Comparison of ENCODE assay signal across 8 cellular contexts in genomic region chr2:8584174-8585066, GRCh38.
DNase-seq lines count a peak whose midpoint lies in the region; ATAC-seq, FAIRE-seq and TF ChIP-seq lines count a peak whose summit lies in the region.

No MANE protein-coding gene starts in this region.

- H3K4me3 Mint-ChIP-seq in T-cell, result peak overlapping the region in 2 of 3 donors; percentile 45 to 79

- no peaks in the 10 kb centered on the region for H3K9me3 ChIP-seq in kidney (ENCODE audit: control insufficient read depth in 1 of 2, low read length in 2 of 2)
- H3K9me3 ChIP-seq in skeletal muscle satellite cell (replicated peaks; ENCODE audit: low read length), result no peaks in the 10 kb centered on the region
- H3K9me3 ChIP-seq in WERI-Rb-1 (ENCODE audit: severe bottlenecking), result peaks cover 9% of the 10 kb centered on the region

- no peak for FAIRE-seq in kidney (lab: Jason Lieb, UNC)

- H3K4me1 Mint-ChIP-seq in T-cell, result peaks cover 40 to 49% (median 42%) of the 10 kb centered on the region in 3 donors

- no peaks in the 10 kb centered on the region for H3K9me3 Mint-ChIP-seq in T-cell

- intact Hi-C loops in kidney (cut with DNase I), result no loop called here

- POLR2A ChIA-PET in T-cell (lab: Charles Lee), result no interaction called here

- H3K4me2 ChIP-seq in skeletal muscle satellite cell (ENCODE audit: low read length), result peak overlapping the region; percentile 59

- peaks cover 22% of the 10 kb centered on the region for H3K27me3 ChIP-seq in skeletal muscle satellite cell (ENCODE audit: control insufficient read depth, insufficient read depth, low read length)
- no peaks in the 10 kb centered on the region for H3K27me3 ChIP-seq in WERI-Rb-1 (ENCODE audit: insufficient read depth, low read depth, severe bottlenecking)

- ATAC-seq in T-cell (replicated peaks in 1 of 4), result no peak
- ATAC-seq in HG02588 (IDR thresholded peaks at IDR 0.05; ENCODE audit: unreplicated experiment), result no peak

- H3K4me3 ChIP-seq in GM12865 (ENCODE audit: low read depth, low read length) (peak overlapping the region; percentile 31), kidney (ENCODE audit: low read length in 2 of 2) (peak overlapping the region in 1 of 2 donors; percentile 46), skeletal muscle satellite cell (ENCODE audit: low read length) (peak overlapping the region; percentile 47), WERI-Rb-1 (ENCODE audit: low read depth, low read length) (no peak overlapping the region)

- H3K27ac ChIP-seq in kidney (ENCODE audit: low read depth in 2 of 2, low read length in 2 of 2) (peak overlapping the region in 1 of 2 donors; percentile 6), WERI-Rb-1 (no peak overlapping the region)

- peaks cover 0 to 9% of the 10 kb centered on the region in 2 donors for H3K27me3 Mint-ChIP-seq in T-cell

- H3K9ac ChIP-seq in kidney (ENCODE audit: low read length in 2 of 2) (peak overlapping the region in 1 of 2 donors; percentile 80), skeletal muscle satellite cell (ENCODE audit: low read depth, low read length) (no peak overlapping the region)

- CTCF ChIA-PET in T-cell (lab: Charles Lee), result interaction anchor here in 1 of 2 donors (0.7 kb wide), 1 partner anchor 265 kb away, joined by 3 read pairs; no protein-coding TSS in a partner anchor

- H3K36me3 Mint-ChIP-seq in T-cell, result no peaks in the 10 kb centered on the region

- TF ChIP-seq CTCF in GM12865 (IDR thresholded peaks at IDR 0.05; ENCODE audit: insufficient read depth, low read depth, low read length, missing control alignments), result no peak
- TF ChIP-seq CTCF in kidney (IDR thresholded peaks at IDR 0.05; ENCODE audit: borderline replicate concordance, extremely low read depth, insufficient read depth), result no peak
- TF ChIP-seq CTCF in WERI-Rb-1 (IDR thresholded peaks at IDR 0.05; ENCODE audit: low read depth, low read length), result no peak

- DNase-seq in GM12865 (ENCODE audit: low read depth) (no peak), T-cell (peak in 1 of 34 experiments; percentile 5), kidney (peak; percentile 74), WERI-Rb-1 (no peak)
- no peak for DNase-seq in effector CD4-positive, alpha-beta T cell
- no peak for DNase-seq in activated T-cell treated with anti-CD3 and anti-CD28 coated beads, Interleukin-2, amount 50 U/mL, for 48 hours

- H3K36me3 ChIP-seq in kidney (ENCODE audit: control insufficient read depth in 1 of 2, insufficient read depth in 2 of 2, low read length in 2 of 2), result no peaks in the 10 kb centered on the region
- H3K36me3 ChIP-seq in skeletal muscle satellite cell (ENCODE audit: insufficient read depth, low read length), result no peaks in the 10 kb centered on the region
- H3K36me3 ChIP-seq in WERI-Rb-1, result no peaks in the 10 kb centered on the region; the same call in 1 of the 2 replicates

- no peak overlapping the region for H3K27ac Mint-ChIP-seq in T-cell

- H3K4me1 ChIP-seq in kidney (ENCODE audit: control insufficient read depth in 1 of 2, insufficient read depth in 1 of 2, low read depth in 1 of 2, low read length in 2 of 2), result peaks cover 4 to 7% of the 10 kb centered on the region in 2 donors
- H3K4me1 ChIP-seq in skeletal muscle satellite cell (ENCODE audit: control insufficient read depth, insufficient read depth, low read length), result no peaks in the 10 kb centered on the region
